11 cellular contexts compared by ENCODE assay signal in the genomic region with DNA sequence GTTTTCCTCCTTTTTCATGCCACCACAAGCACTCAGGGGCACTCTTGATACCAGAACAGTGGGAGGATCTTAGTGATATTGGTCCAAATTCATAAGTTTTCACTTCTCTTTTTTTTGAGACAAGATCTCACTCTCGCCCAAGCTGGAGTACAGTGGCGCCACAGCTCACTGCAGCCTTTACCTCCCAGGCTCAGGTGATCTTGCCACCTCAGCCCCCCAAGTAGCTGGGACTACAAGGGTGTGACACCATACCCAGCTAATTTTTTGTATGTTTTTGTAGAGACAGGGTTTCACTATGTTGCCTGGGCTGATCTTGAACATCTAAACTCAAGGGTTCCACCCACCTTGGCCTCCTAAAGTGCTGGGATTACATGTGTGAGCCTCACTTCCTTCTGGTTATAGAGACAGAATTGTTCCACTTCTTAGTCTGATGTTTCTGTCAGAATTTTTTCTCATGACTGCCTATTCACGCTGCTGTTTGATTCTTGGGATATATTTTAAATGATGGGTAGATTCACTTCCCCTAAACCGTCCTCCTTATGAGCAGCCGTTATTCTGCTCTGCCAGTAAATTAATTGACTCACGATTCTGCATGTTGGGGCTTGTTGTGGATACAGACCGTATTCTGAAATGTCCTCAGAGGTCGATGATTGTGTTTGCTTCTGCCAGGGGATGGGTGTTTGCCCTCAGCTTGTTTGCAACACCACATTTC. TPM values are rescaled to one million over a fixed set of nuclear protein-coding genes. Genes with fewer than 3 reads are reported as not detected.
DNase-seq lines count a peak whose midpoint lies in the region; ATAC-seq and TF ChIP-seq lines count a peak whose summit lies in the region.
"Had no signal": no experiment of that assay in that cellular context is flagged by ENCODE, and none has a peak within 500 bp of the region (broad histone marks: within the 10 kb centered on the region; RNA-seq: fewer than 3 reads in every experiment).

No MANE protein-coding gene starts in this region.

- H3K4me1 Mint-ChIP-seq in CD14-positive monocyte (peaks cover 49% of the 10 kb centered on the region), mesothelial cell of epicardium (peaks cover 6% of the 10 kb centered on the region)

- ATAC-seq in GM19438 (IDR thresholded peaks at IDR 0.05; ENCODE audit: low read depth, unreplicated experiment) = peak; percentile 90
- ATAC-seq in HG03097 (IDR thresholded peaks at IDR 0.05; ENCODE audit: low FRiP score, unreplicated experiment) = peak; percentile 61

- H3K4me3 Mint-ChIP-seq in CD14-positive monocyte = peak overlapping the region in 1 of 2 donors; percentile 22
- H3K4me3 Mint-ChIP-seq in mesothelial cell of epicardium = no peak overlapping the region

- H3K36me3 Mint-ChIP-seq in CD14-positive monocyte (peaks cover 65 to 74% of the 10 kb centered on the region in 2 donors), mesothelial cell of epicardium (peaks cover 70% of the 10 kb centered on the region)

- POLR2A ChIA-PET in RWPE1 (lab: Yijun Ruan, JAX; ENCODE audit: low non-redundant PET) = no interaction called here

- CTCF ChIA-PET in RWPE1 (lab: Yijun Ruan, JAX) = interaction anchor here (1.0 kb wide), 1 partner anchor 9 kb away, joined by 3 read pairs; no protein-coding TSS in a partner anchor

- peak overlapping the region; percentile 92 for H3K27ac ChIP-seq in RWPE1
- H3K27ac ChIP-seq in caudate nucleus (ENCODE audit: low read depth, low read length) = no peak overlapping the region
- H3K27ac ChIP-seq: BLaER1 had no signal

- TF ChIP-seq CTCF in CD14-positive monocyte (IDR thresholded peaks at IDR 0.05) (no peak), RWPE1 (conservative IDR thresholded peaks at IDR 0.05; ENCODE audit: low read depth) (no peak), mesothelial cell of epicardium (IDR thresholded peaks at IDR 0.05; ENCODE audit: unreplicated experiment) (no peak)

- intact Hi-C loops in CD14-positive monocyte (cut with micrococcal nuclease) = loop anchor here in 1 of 2 donors (2.0 kb wide), 1 partner anchor 16 kb away; no protein-coding TSS in a partner anchor

- H3K27me3 Mint-ChIP-seq in CD14-positive monocyte (ENCODE audit: low read depth in 3 of 3) (no peaks in the 10 kb centered on the region), mesothelial cell of epicardium (ENCODE audit: low read depth) (no peaks in the 10 kb centered on the region)

- H3K9me3 Mint-ChIP-seq in CD14-positive monocyte = peaks cover 0 to 8% (median 0%) of the 10 kb centered on the region in 7 donors
- no peaks in the 10 kb centered on the region for H3K9me3 Mint-ChIP-seq in mesothelial cell of epicardium

- peak; percentile 65 for DNase-seq in CD14-positive monocyte (ENCODE audit: low spot score)
- peak; percentile 83 for DNase-seq in RWPE1 (ENCODE audit: low spot score)
- no peak for DNase-seq in NCI-H1436 (lab: John Stamatoyannopoulos, UW)
- no peak for DNase-seq in stimulated activated CD4-positive, alpha-beta T cell treated with anti-CD3 and anti-CD28 coated beads, Interleukin-4, amount 100 ng/mL, for 1 hour
- no peak for DNase-seq in caudate nucleus (lab: John Stamatoyannopoulos, UW)
- DNase-seq in mesothelial cell of epicardium (ENCODE audit: low spot score in 2 of 2, unreplicated experiment in 2 of 2) = no peak
- DNase-seq: activated CD8-positive, alpha-beta memory T cell treated with anti-CD3 and anti-CD28 coated beads, Interleukin-2, amount 50 U/mL, for 48 hours; Kasumi-1 had no signal

- peak overlapping the region; percentile 55 to 96 (median 89) for H3K27ac Mint-ChIP-seq in CD14-positive monocyte
- no peak overlapping the region for H3K27ac Mint-ChIP-seq in mesothelial cell of epicardium

RNA-seq across cellular contexts. Expression of gene MTAP, which starts 30.8 kb away (rescaled TPM):
- polyA plus RNA-seq in CD14-positive monocyte = 10 to 100 TPM in 1 of 2 donors, 1 to 10 TPM in 1; 7.8 to 11.3 TPM
- total RNA-seq in mesothelial cell of epicardium = 78.5 to 90.0 TPM (median 88.3 TPM) in 3 replicates

Comparison
In these comparisons a context has a peak if more than half of its experiments do, and no peak if none do; other contexts are left out.
1. DNase-seq: peak in CD14-positive monocyte (single experiment) and RWPE1 (single experiment); none in NCI-H1436 (single experiment), stimulated activated CD4-positive, alpha-beta T cell treated with anti-CD3 and anti-CD28 coated beads, Interleukin-4, amount 100 ng/mL, for 1 hour (single experiment), caudate nucleus (0 of 61) and mesothelial cell of epicardium (0 of 2).